In the genomic region with DNA sequence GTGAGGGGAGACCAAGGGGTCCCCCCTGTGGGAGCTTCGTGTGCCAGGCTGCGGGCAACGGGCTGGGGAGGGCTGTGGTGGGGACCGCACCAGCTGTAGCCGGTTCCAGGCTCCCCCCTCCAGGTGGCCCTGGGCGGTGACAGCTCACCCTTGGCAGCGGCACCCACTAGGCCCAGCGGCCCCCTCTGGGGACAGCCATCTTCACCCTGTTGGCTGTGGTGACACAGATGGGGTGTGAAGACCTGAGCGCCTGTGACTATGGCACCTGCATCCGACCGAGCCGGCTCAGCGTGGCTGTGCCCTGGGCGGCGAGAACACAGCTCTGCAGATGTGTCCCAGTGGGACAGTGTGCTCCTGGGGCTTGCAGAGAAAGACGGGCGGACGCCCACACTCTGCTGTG, we compare ENCODE assay signal across 14 cellular contexts. TPM values are rescaled to one million over a fixed set of nuclear protein-coding genes. Genes with fewer than 3 reads are reported as not detected.
"Had no signal": no experiment of that assay in that cellular context is flagged by ENCODE, and none has a peak within 500 bp of the region (broad histone marks: within the 10 kb centered on the region; RNA-seq: fewer than 3 reads in every experiment).

No MANE protein-coding gene starts in this region.

- H3K9me3 Mint-ChIP-seq: nephron progenitor cell had no signal

- H3K27ac ChIP-seq: brain microvascular endothelial cell, esophagus muscularis mucosa, skin epidermis had no signal

- H3K27ac Mint-ChIP-seq: activated naive CD4-positive, alpha-beta T cell treated with anti-CD3 and anti-CD28 coated beads, Interleukin-2, amount 50 U/mL, for 72 hours; nephron progenitor cell had no signal

- H3K9me3 ChIP-seq: esophagus muscularis mucosa had no signal

- ATAC-seq: activated naive CD4-positive, alpha-beta T cell treated with anti-CD3 and anti-CD28 coated beads, Interleukin-2, amount 50 U/mL, for 72 hours; left lobe of liver had no signal

- H3K36me3 ChIP-seq: brain microvascular endothelial cell, esophagus muscularis mucosa had no signal

- H3K4me3 Mint-ChIP-seq: nephron progenitor cell had no signal

- H3K4me3 ChIP-seq: esophagus muscularis mucosa, skin epidermis had no signal

- DNase-seq: activated T-cell treated with anti-CD3 and anti-CD28 coated beads, Interleukin-2, amount 50 U/mL, for 1 hour; amniotic stem cell; brain microvascular endothelial cell; mesenchymal stem cell; nephron progenitor cell; trophoblast cell had no signal

- FAIRE-seq: islet of Langerhans had no signal

RNA-seq across cellular contexts. Expression of a gene that starts 1.1 kb away (rescaled TPM):
- total RNA-seq: activated naive CD4-positive, alpha-beta T cell treated with anti-CD3 and anti-CD28 coated beads, Interleukin-2, amount 50 U/mL, for 72 hours; esophagus muscularis mucosa; left lobe of liver; osteoblast; pulmonary artery endothelial cell; T-helper 2 cell treated with Interferon-gamma antibody and Interleukin-4, amounts not matched to agents 100 ng/mL and 5 ng/mL, for 36 hours had no signal

RNA-seq across cellular contexts. Expression of a gene that starts 24.6 kb away (rescaled TPM):
- total RNA-seq: activated naive CD4-positive, alpha-beta T cell treated with anti-CD3 and anti-CD28 coated beads, Interleukin-2, amount 50 U/mL, for 72 hours; esophagus muscularis mucosa; left lobe of liver; osteoblast; T-helper 2 cell treated with Interferon-gamma antibody and Interleukin-4, amounts not matched to agents 100 ng/mL and 5 ng/mL, for 36 hours had no signal
